In genomic region chr4:83252782-83253405, GRCh38 we compare ENCODE assay signal across 8 cellular contexts. TPM values are rescaled to one million over a fixed set of nuclear protein-coding genes. Genes with fewer than 3 reads are reported as not detected.
DNase-seq lines count a peak whose midpoint lies in the region; ATAC-seq and TF ChIP-seq lines count a peak whose summit lies in the region.

No MANE protein-coding gene starts in this region.

- TF ChIP-seq CTCF in AG09319 (IDR thresholded peaks at IDR 0.05; ENCODE audit: low read depth, low read length) (peak; percentile 75), PC-3 (conservative IDR thresholded peaks at IDR 0.05; ENCODE audit: low read depth, low read length) (peak; percentile 66), fibroblast of pulmonary artery (IDR thresholded peaks at IDR 0.05; ENCODE audit: low read length, missing control alignments) (peak; percentile 80), prostate gland (IDR thresholded peaks at IDR 0.05) (peak in 2 of 4 experiments; percentile 39 to 61)

- H3K9ac ChIP-seq in PC-3 (ENCODE audit: low read length) = no peak overlapping the region

- in situ Hi-C loops in KBM-7 (cut with MboI; ENCODE audit: low pct_unique_long_range_greater_than_20kb, low sequenced_read_pairs) = loop anchor here (25.0 kb wide), 1 partner anchor 191 kb away; no protein-coding TSS in a partner anchor

- H3K9me3 ChIP-seq in PC-3 (ENCODE audit: low read length) = no peaks in the 10 kb centered on the region
- no peaks in the 10 kb centered on the region for H3K9me3 ChIP-seq in prostate gland

- H3F3A ChIP-seq in PC-3 (ENCODE audit: low read length, unreplicated experiment) = no peaks in the 10 kb centered on the region

- TF ChIP-seq POLR2A in prostate gland (IDR thresholded peaks at IDR 0.05) = no peak

- no peaks in the 10 kb centered on the region for H3K79me2 ChIP-seq in PC-3 (ENCODE audit: low read length)

- DNase-seq in AG09319 (ENCODE audit: extremely low read depth, low read depth) (no peak), KBM-7 (peak; percentile 91), PC-3 (peak; percentile 70), activated T-cell treated with anti-CD3 and anti-CD28 coated beads for 48 hours (ENCODE audit: low read depth) (peak; percentile 58), fibroblast of pulmonary artery (ENCODE audit: low read depth) (peak; percentile 81), prostate gland (ENCODE audit: low spot score) (peak; percentile 59)

- H3K4me2 ChIP-seq in PC-3 (ENCODE audit: low read length) = no peak overlapping the region

- POLR2A ChIA-PET in PC-3 (lab: Charles Lee; ENCODE audit: unreplicated experiment) = no interaction called here

- H4K20me1 ChIP-seq in PC-3 (ENCODE audit: low read length) = no peaks in the 10 kb centered on the region

- CTCF ChIA-PET in PC-3 (lab: Charles Lee) = no interaction called here

- 36% methylated on average over 7 of the region's 7 CpGs for WGBS in prostate gland

- ATAC-seq in GM19023 (IDR thresholded peaks at IDR 0.05; ENCODE audit: unreplicated experiment) (peak; percentile 61), PC-3 (no peak), HG03565 (IDR thresholded peaks at IDR 0.05; ENCODE audit: unreplicated experiment) (no peak)

- H3K36me3 ChIP-seq in PC-3 (ENCODE audit: low read depth, low read length) = peaks cover 5% of the 10 kb centered on the region; the same call in 1 of the 2 replicates
- H3K36me3 ChIP-seq in prostate gland = no peaks in the 10 kb centered on the region

- no peaks in the 10 kb centered on the region for H3K27me3 ChIP-seq in PC-3 (ENCODE audit: low read length)
- H3K27me3 ChIP-seq in prostate gland (replicated peaks; ENCODE audit: insufficient read depth) = no peaks in the 10 kb centered on the region

- H3K4me3 ChIP-seq in PC-3 (ENCODE audit: low read length) (no peak overlapping the region), fibroblast of pulmonary artery (replicated peaks; ENCODE audit: low read depth, low read length) (no peak overlapping the region), prostate gland (no peak overlapping the region)

- no peaks in the 10 kb centered on the region for H3K9me2 ChIP-seq in PC-3 (replicated peaks; ENCODE audit: low read length)

- intact Hi-C loops in PC-3 (cut with micrococcal nuclease) (no loop called here), prostate gland (cut with DNase I) (loop anchor here (10.0 kb wide), 1 partner anchor 358 kb away; the partner anchor contains the start of gene SEC31A)

- no peak overlapping the region for H2AFZ ChIP-seq in PC-3 (ENCODE audit: low read length)

- H3K4me1 ChIP-seq in PC-3 (ENCODE audit: insufficient read depth, low read length) (peaks cover 34% of the 10 kb centered on the region), prostate gland (replicated peaks) (no peaks in the 10 kb centered on the region)

- H3K27ac ChIP-seq in PC-3 (ENCODE audit: low read length) (no peak overlapping the region), prostate gland (no peak overlapping the region)

- BruUV-seq in PC-3 (replicated peaks; lab: Mats Ljungman, UMichigan) = no TSS peak

RNA-seq across cellular contexts. Expression of gene COQ2, which starts 31.7 kb away (rescaled TPM):
- total RNA-seq in PC-3 (2014; rRNA removed) = 22.0 and 23.8 TPM in 2 replicates
- 10 to 100 TPM; 12.8 to 13.1 TPM for total RNA-seq in prostate gland
